ENCODE assay signal across 1 cellular context in the genomic region with DNA sequence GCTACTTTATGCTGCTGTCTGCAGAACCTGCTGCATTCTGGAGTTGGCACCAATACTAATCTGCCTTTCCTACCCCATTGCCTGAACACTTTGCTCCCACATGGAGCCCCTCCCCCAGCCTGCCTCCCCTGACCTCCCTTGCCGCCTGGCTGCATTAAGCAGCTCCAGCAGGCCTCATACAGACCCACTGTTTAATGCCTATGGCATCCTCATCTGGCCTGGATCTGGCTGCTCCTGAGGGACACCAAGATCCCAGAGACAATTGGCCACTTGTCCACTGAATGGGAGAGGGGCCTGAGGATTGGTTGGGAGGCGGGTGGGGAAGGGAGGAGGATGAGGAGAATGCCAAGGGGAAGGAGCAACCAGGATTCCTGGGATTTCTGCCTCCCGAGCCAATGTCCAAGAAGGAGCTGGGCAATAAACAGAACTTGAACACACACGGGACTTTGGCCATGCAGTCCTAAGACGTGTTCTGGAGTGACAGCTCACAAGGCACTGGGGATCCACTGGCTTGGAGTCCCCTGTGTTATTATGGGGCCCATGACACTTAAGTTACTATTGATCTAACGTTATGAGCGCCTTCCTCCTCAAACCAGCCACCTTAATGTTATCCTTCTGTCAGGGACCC.
TF ChIP-seq lines count a peak whose summit lies in the region.

No MANE protein-coding gene starts in this region.

TF ChIP-seq in H1, 55 proteins besides CTCF, POLR2A, EP300 and RAD21:
- TF ChIP-seq HDAC2 (IDR thresholded peaks at IDR 0.05; ENCODE audit: borderline replicate concordance in 1 of 2, low read depth in 2 of 2, low read length in 2 of 2) = no peak
- TF ChIP-seq SIX5 (IDR thresholded peaks at IDR 0.05; ENCODE audit: low read depth, low read length) = no peak
- TF ChIP-seq HDAC6 (IDR thresholded peaks at IDR 0.05; ENCODE audit: low read depth, low read length) = no peak
- no peak for TF ChIP-seq RBBP5 (IDR thresholded peaks at IDR 0.05; ENCODE audit: borderline replicate concordance, low read depth, low read length)
- no peak for TF ChIP-seq YY1 (IDR thresholded peaks at IDR 0.05; ENCODE audit: low read depth, low read length)
- TF ChIP-seq KDM1A (IDR thresholded peaks at IDR 0.05; ENCODE audit: borderline replicate concordance, low read length) = no peak
- no peak for TF ChIP-seq PHF8 (conservative IDR thresholded peaks at IDR 0.05; ENCODE audit: low read depth, low read length)
